In the genomic region with DNA sequence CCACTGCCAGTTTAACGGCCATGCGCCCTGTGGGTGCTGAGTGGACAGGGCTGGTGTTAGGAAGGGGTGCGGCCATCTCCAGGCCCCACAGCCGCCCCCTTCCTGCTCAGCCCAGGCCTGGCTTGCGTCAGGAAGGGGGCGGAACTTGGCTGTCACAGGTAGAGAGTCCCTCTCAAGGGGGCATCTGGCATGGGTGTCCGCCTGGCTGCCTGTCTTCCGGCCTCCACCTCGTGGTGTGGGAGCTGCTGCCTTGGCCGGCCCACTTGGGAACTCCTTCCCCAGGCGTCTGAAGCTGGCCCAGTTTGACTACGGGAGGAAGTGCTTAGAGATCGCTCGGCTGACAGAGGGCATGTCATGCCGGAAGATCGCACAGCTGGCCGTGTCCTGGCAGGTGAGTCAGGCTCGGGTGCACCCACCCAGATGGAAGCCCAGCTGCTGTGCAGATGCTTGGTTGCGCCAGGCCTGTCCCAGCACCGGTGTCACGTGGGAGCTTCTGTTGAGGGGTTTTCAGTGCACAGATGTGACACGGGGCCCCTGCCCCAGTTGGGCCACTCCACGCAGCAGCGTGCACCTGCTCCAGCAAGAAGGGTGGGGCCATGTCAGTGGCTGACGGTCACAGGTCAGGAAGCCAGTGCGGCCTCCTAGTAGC, we compare ENCODE assay signal across 7 cellular contexts. TPM values are rescaled to one million over a fixed set of nuclear protein-coding genes. Genes with fewer than 3 reads are reported as not detected.
DNase-seq lines count a peak whose midpoint lies in the region; ATAC-seq and TF ChIP-seq lines count a peak whose summit lies in the region.

No MANE protein-coding gene starts in this region.

- H3K4me3 ChIP-seq in GM06990 (replicated peaks; ENCODE audit: low read depth, low read length) (peak overlapping the region; percentile 61), dorsolateral prefrontal cortex (peak overlapping the region in 2 of 59 donors; percentile 15 to 36)
- H3K4me3 ChIP-seq in effector memory CD4-positive, alpha-beta T cell (ENCODE audit: insufficient read depth, low read depth, low read length, poor library complexity, severe bottlenecking) = peak overlapping the region; percentile 22

- intact Hi-C loops in dorsolateral prefrontal cortex (cut with DNase I) = no loop called here

- no peak overlapping the region for H3K27ac ChIP-seq in effector memory CD4-positive, alpha-beta T cell (ENCODE audit: insufficient read depth, low read length, poor library complexity, severe bottlenecking)
- H3K27ac ChIP-seq in dorsolateral prefrontal cortex = no peak overlapping the region

- peak; percentile 22 to 68 for ATAC-seq in natural killer cell treated with Interleukin-12 subunit alpha and Interleukin-12 subunit beta and Interleukin-15 and Interleukin-18, amount 100 ng/mL, for 72 hours
- ATAC-seq in HG03460 (IDR thresholded peaks at IDR 0.05; ENCODE audit: unreplicated experiment) = no peak

- H3K9me3 Mint-ChIP-seq in natural killer cell treated with Interleukin-12 subunit alpha and Interleukin-12 subunit beta and Interleukin-15 and Interleukin-18, amount 100 ng/mL, for 72 hours = no peaks in the 10 kb centered on the region

- H3K36me3 ChIP-seq in GM06990 (ENCODE audit: control insufficient read depth, insufficient read depth, low read length) = no peaks in the 10 kb centered on the region
- H3K36me3 ChIP-seq in effector memory CD4-positive, alpha-beta T cell (ENCODE audit: control insufficient read depth, insufficient read depth, low read length) = no peaks in the 10 kb centered on the region

- H3K27me3 Mint-ChIP-seq in natural killer cell treated with Interleukin-12 subunit alpha and Interleukin-12 subunit beta and Interleukin-15 and Interleukin-18, amount 100 ng/mL, for 72 hours = peaks cover 0 to 2% of the 10 kb centered on the region in 2 donors

- no peak overlapping the region for H3K4me3 Mint-ChIP-seq in natural killer cell treated with Interleukin-12 subunit alpha and Interleukin-12 subunit beta and Interleukin-15 and Interleukin-18, amount 100 ng/mL, for 72 hours

- DNase-seq in GM06990 (ENCODE audit: extremely low read depth, insufficient read length) = peak; percentile 45
- peak; percentile 39 for DNase-seq in NCI-H2029 treated with DMSO at 0.1 percent for 48 hours (lab: John Stamatoyannopoulos, UW)
- DNase-seq in effector memory CD4-positive, alpha-beta T cell = no peak
- no peak for DNase-seq in natural killer cell treated with Interleukin-12 subunit alpha and Interleukin-12 subunit beta and Interleukin-15 and Interleukin-18, amount 100 ng/mL, for 72 hours (ENCODE audit: low spot score)
- no peak for DNase-seq in dorsolateral prefrontal cortex
- no peak for DNase-seq in Kasumi-1 (lab: John Stamatoyannopoulos, UW)

- H3K27me3 ChIP-seq in GM06990 (replicated peaks; ENCODE audit: control insufficient read depth, insufficient read depth, low read length) (no peaks in the 10 kb centered on the region), dorsolateral prefrontal cortex (no peaks in the 10 kb centered on the region)
- peaks cover 3% of the 10 kb centered on the region for H3K27me3 ChIP-seq in effector memory CD4-positive, alpha-beta T cell (replicated peaks; ENCODE audit: control insufficient read depth, insufficient read depth, low read length, poor library complexity, severe bottlenecking)

- no peaks in the 10 kb centered on the region for H3K36me3 Mint-ChIP-seq in natural killer cell treated with Interleukin-12 subunit alpha and Interleukin-12 subunit beta and Interleukin-15 and Interleukin-18, amount 100 ng/mL, for 72 hours

- H3K9me3 ChIP-seq in effector memory CD4-positive, alpha-beta T cell (ENCODE audit: control insufficient read depth, low read length) = no peaks in the 10 kb centered on the region

- no peaks in the 10 kb centered on the region for H3K4me1 Mint-ChIP-seq in natural killer cell treated with Interleukin-12 subunit alpha and Interleukin-12 subunit beta and Interleukin-15 and Interleukin-18, amount 100 ng/mL, for 72 hours (ENCODE audit: low read depth in 2 of 2)

- TF ChIP-seq CTCF in GM06990 (IDR thresholded peaks at IDR 0.05; ENCODE audit: insufficient read depth, low read length, poor library complexity, severe bottlenecking) (no peak), dorsolateral prefrontal cortex (IDR thresholded peaks at IDR 0.05 in 54 of 56, conservative IDR thresholded peaks at IDR 0.05 in 2 of 56; ENCODE audit: low read depth in 1 of 56, partially characterized antibody in 56 of 56) (no peak)

- H3K4me1 ChIP-seq in effector memory CD4-positive, alpha-beta T cell (ENCODE audit: control insufficient read depth, insufficient read depth, low read length, poor library complexity, severe bottlenecking) = no peaks in the 10 kb centered on the region

- peak overlapping the region in 1 of 2 donors; percentile 48 for H3K27ac Mint-ChIP-seq in natural killer cell treated with Interleukin-12 subunit alpha and Interleukin-12 subunit beta and Interleukin-15 and Interleukin-18, amount 100 ng/mL, for 72 hours

RNA-seq across cellular contexts. Expression of a gene that starts 9.1 kb away (rescaled TPM):
- 100 to 1,000 TPM in 1 of 2 donors, 10 to 100 TPM in 1; 56.6 to 126 TPM for total RNA-seq in natural killer cell treated with Interleukin-12 subunit alpha and Interleukin-12 subunit beta and Interleukin-15 and Interleukin-18, amount 100 ng/mL, for 72 hours
- 10 to 100 TPM in 118 of 120 experiments, 1 to 10 TPM in 2; 9.5 to 47.1 (median 24.6) TPM for total RNA-seq in dorsolateral prefrontal cortex

RNA-seq across cellular contexts. Expression of a gene that starts 13.0 kb away (rescaled TPM):
- total RNA-seq in natural killer cell treated with Interleukin-12 subunit alpha and Interleukin-12 subunit beta and Interleukin-15 and Interleukin-18, amount 100 ng/mL, for 72 hours = 1 to 10 TPM in 1 of 2 donors, under 1 TPM in 1; 0.17 to 1.7 TPM
- 10 to 100 TPM in 10 of 120 experiments, 1 to 10 TPM in 109, under 1 TPM in 1; 0.94 to 16.5 (median 3.5) TPM for total RNA-seq in dorsolateral prefrontal cortex

RNA-seq across cellular contexts. Expression of a gene that starts 27.0 kb away (rescaled TPM):
- 1 to 10 TPM; 1.3 to 7.7 TPM for total RNA-seq in natural killer cell treated with Interleukin-12 subunit alpha and Interleukin-12 subunit beta and Interleukin-15 and Interleukin-18, amount 100 ng/mL, for 72 hours
- total RNA-seq in dorsolateral prefrontal cortex = 100 to 1,000 TPM in 33 of 120 experiments, 10 to 100 TPM in 87; 27.4 to 258 (median 73.3) TPM

RNA-seq across cellular contexts. Expression of a gene that starts 41.4 kb away (rescaled TPM):
- total RNA-seq in natural killer cell treated with Interleukin-12 subunit alpha and Interleukin-12 subunit beta and Interleukin-15 and Interleukin-18, amount 100 ng/mL, for 72 hours = not detected
- total RNA-seq in dorsolateral prefrontal cortex = 10 to 100 TPM in 118 of 120 experiments, 1 to 10 TPM in 2; 4.0 to 63.5 (median 26.5) TPM

RNA-seq across cellular contexts. Expression of a gene that starts 49.5 kb away (rescaled TPM):
- total RNA-seq in natural killer cell treated with Interleukin-12 subunit alpha and Interleukin-12 subunit beta and Interleukin-15 and Interleukin-18, amount 100 ng/mL, for 72 hours = 100 to 1,000 TPM in 1 of 2 donors, 10 to 100 TPM in 1; 52.7 to 126 TPM
- total RNA-seq in dorsolateral prefrontal cortex = 10 to 100 TPM; 12.3 to 33.0 (median 20.2) TPM

Comparison
In these comparisons a context has a peak if more than half of its experiments do, and no peak if none do; other contexts are left out.
1. DNase-seq: peak in GM06990 (single experiment) and NCI-H2029 treated with DMSO at 0.1 percent for 48 hours (single experiment); none in effector memory CD4-positive, alpha-beta T cell (0 of 3), natural killer cell treated with Interleukin-12 subunit alpha and Interleukin-12 subunit beta and Interleukin-15 and Interleukin-18, amount 100 ng/mL, for 72 hours (single experiment), dorsolateral prefrontal cortex (0 of 10) and Kasumi-1 (0 of 2).